ENCODE assay signal across 2 cellular contexts in the genomic region with DNA sequence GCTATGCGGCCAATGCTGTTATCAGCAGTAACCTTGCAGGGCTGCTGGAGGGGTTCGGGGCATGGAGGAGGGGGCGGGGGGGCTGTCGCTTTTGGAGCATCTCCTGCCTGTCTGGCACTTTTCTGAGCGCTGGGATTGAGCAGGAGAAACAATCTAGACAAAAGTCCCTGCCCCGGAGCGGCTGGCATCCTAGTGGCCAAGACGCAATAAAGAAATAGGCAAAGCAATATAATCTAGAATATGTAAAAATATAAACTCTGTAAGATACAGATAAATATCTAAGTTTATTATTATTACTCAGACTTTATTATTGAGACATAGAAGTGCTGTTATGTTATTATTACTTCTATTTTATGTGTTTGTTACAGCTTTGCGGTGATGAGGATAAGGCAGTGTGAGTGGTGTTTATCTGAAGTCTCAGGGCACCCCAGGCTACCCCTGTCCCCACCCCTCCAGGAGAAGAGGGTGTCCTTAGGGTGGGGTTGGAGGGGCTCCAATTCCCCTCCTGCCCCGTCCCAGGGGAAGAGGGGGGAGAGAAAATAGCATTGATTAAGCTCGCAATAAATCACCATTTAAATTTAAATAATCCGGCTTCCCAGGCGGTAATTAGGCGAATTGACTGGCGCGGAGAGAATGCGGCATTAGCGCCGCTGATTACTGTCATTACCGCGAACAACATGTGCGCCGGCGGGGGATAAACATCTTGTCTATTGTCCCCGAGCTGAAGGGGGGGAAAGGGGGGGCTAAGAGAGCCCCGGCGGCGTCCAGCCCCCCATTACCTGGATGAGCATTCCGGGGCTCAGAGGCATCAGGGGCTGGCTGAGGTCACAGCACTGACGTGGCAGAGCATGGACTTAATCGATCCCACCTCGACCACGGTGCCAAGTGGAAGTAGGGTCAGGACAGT.
A peak's percentile ranks its signal among the peaks of the same experiment; 100 is the strongest.
TF ChIP-seq lines count a peak whose summit lies in the region.

No MANE protein-coding gene starts in this region.

TF ChIP-seq in HepG2, 621 proteins besides CTCF, POLR2A, EP300 and RAD21:
- TF ChIP-seq NR2F2 (IDR thresholded peaks at IDR 0.05; ENCODE audit: borderline replicate concordance, low read depth): no peak
- no peak for TF ChIP-seq FOXM1 (CRISPR knock-in tag; IDR thresholded peaks at IDR 0.05)
- TF ChIP-seq, protein P1, sequence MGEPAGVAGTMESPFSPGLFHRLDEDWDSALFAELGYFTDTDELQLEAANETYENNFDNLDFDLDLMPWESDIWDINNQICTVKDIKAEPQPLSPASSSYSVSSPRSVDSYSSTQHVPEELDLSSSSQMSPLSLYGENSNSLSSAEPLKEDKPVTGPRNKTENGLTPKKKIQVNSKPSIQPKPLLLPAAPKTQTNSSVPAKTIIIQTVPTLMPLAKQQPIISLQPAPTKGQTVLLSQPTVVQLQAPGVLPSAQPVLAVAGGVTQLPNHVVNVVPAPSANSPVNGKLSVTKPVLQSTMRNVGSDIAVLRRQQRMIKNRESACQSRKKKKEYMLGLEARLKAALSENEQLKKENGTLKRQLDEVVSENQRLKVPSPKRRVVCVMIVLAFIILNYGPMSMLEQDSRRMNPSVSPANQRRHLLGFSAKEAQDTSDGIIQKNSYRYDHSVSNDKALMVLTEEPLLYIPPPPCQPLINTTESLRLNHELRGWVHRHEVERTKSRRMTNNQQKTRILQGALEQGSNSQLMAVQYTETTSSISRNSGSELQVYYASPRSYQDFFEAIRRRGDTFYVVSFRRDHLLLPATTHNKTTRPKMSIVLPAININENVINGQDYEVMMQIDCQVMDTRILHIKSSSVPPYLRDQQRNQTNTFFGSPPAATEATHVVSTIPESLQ (CRISPR knock-in tag; conservative IDR thresholded peaks at IDR 0.05): no peak
- no peak for TF ChIP-seq PLRG1 (conservative IDR thresholded peaks at IDR 0.05)
- no peak for TF ChIP-seq NR1H2 (CRISPR knock-in tag; IDR thresholded peaks at IDR 0.05; ENCODE audit: borderline replicate concordance, low read depth)
- TF ChIP-seq ZNF230 (CRISPR knock-in tag; IDR thresholded peaks at IDR 0.05): no peak
- TF ChIP-seq, protein P2, sequence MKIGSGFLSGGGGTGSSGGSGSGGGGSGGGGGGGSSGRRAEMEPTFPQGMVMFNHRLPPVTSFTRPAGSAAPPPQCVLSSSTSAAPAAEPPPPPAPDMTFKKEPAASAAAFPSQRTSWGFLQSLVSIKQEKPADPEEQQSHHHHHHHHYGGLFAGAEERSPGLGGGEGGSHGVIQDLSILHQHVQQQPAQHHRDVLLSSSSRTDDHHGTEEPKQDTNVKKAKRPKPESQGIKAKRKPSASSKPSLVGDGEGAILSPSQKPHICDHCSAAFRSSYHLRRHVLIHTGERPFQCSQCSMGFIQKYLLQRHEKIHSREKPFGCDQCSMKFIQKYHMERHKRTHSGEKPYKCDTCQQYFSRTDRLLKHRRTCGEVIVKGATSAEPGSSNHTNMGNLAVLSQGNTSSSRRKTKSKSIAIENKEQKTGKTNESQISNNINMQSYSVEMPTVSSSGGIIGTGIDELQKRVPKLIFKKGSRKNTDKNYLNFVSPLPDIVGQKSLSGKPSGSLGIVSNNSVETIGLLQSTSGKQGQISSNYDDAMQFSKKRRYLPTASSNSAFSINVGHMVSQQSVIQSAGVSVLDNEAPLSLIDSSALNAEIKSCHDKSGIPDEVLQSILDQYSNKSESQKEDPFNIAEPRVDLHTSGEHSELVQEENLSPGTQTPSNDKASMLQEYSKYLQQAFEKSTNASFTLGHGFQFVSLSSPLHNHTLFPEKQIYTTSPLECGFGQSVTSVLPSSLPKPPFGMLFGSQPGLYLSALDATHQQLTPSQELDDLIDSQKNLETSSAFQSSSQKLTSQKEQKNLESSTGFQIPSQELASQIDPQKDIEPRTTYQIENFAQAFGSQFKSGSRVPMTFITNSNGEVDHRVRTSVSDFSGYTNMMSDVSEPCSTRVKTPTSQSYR (CRISPR knock-in tag; IDR thresholded peaks at IDR 0.05; ENCODE audit: borderline replicate concordance): no peak
- TF ChIP-seq, protein P3, sequence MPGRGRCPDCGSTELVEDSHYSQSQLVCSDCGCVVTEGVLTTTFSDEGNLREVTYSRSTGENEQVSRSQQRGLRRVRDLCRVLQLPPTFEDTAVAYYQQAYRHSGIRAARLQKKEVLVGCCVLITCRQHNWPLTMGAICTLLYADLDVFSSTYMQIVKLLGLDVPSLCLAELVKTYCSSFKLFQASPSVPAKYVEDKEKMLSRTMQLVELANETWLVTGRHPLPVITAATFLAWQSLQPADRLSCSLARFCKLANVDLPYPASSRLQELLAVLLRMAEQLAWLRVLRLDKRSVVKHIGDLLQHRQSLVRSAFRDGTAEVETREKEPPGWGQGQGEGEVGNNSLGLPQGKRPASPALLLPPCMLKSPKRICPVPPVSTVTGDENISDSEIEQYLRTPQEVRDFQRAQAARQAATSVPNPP (CRISPR knock-in tag; IDR thresholded peaks at IDR 0.05): no peak
- TF ChIP-seq GABPA (IDR thresholded peaks at IDR 0.05; ENCODE audit: low read depth, low read length): no peak
- TF ChIP-seq GABPA (CRISPR knock-in tag; IDR thresholded peaks at IDR 0.05; ENCODE audit: low read depth): no peak

TF ChIP-seq in endothelial cell of umbilical vein, 7 proteins besides CTCF, POLR2A, EP300 and RAD21:
- no peak for TF ChIP-seq JUN (IDR thresholded peaks at IDR 0.05; ENCODE audit: borderline replicate concordance, insufficient read depth, insufficient read length, low read depth)
- peak; percentile 92 for TF ChIP-seq EZH2 (IDR thresholded peaks at IDR 0.05; ENCODE audit: borderline replicate concordance, low read depth, low read length, severe bottlenecking)
TF ChIP-seq in endothelial cell of umbilical vein: peak in this region for 1.
